8 cellular contexts compared by ENCODE assay signal in genomic region chr22:50186789-50187523, GRCh38. TPM values are rescaled to one million over a fixed set of nuclear protein-coding genes. Genes with fewer than 3 reads are reported as not detected.
DNase-seq lines count a peak whose midpoint lies in the region; ATAC-seq and TF ChIP-seq lines count a peak whose summit lies in the region.

No MANE protein-coding gene starts in this region.

- H3K4me3 ChIP-seq in GM12875 (ENCODE audit: low read depth, low read length), result peak overlapping the region; percentile 84
- H3K4me3 ChIP-seq in RWPE2 (ENCODE audit: severe bottlenecking), result peak overlapping the region; percentile 58

- H3K4me3 Mint-ChIP-seq in neural crest cell, result peak overlapping the region; percentile 90

- H3K27ac Mint-ChIP-seq in neural crest cell (ENCODE audit: unreplicated experiment), result no peak overlapping the region

- no peaks in the 10 kb centered on the region for H3K9me3 ChIP-seq in RWPE2 (ENCODE audit: severe bottlenecking)

- H3K4me1 ChIP-seq in RWPE2 (ENCODE audit: insufficient read depth, poor library complexity, severe bottlenecking), result peaks cover 22% of the 10 kb centered on the region

- no peaks in the 10 kb centered on the region for H3K36me3 Mint-ChIP-seq in neural crest cell (ENCODE audit: low read depth)

- no peaks in the 10 kb centered on the region for H3K9me3 Mint-ChIP-seq in neural crest cell

- H3K27me3 ChIP-seq in RWPE2 (ENCODE audit: insufficient read depth, poor library complexity, severe bottlenecking), result no peaks in the 10 kb centered on the region

- no peak for ATAC-seq in RWPE2 (ENCODE audit: low read depth)
- ATAC-seq in GM18498 (IDR thresholded peaks at IDR 0.05; ENCODE audit: unreplicated experiment), result no peak
- ATAC-seq in GM18858 (IDR thresholded peaks at IDR 0.05; ENCODE audit: unreplicated experiment), result no peak

- peaks cover 12% of the 10 kb centered on the region for H3K4me1 Mint-ChIP-seq in neural crest cell

- no peak for TF ChIP-seq POLR2A in erythroblast (IDR thresholded peaks at IDR 0.05; ENCODE audit: low read length)

- TF ChIP-seq CTCF in GM12875 (IDR thresholded peaks at IDR 0.05; ENCODE audit: borderline replicate concordance, insufficient read depth, low read depth, low read length), result no peak
- no peak for TF ChIP-seq CTCF in RWPE2 (IDR thresholded peaks at IDR 0.05; ENCODE audit: poor library complexity, severe bottlenecking)
- no peak for TF ChIP-seq CTCF in neural crest cell (conservative IDR thresholded peaks at IDR 0.05)

- peak overlapping the region; percentile 73 for H3K27ac ChIP-seq in RWPE2 (ENCODE audit: poor library complexity, severe bottlenecking)

- H3K36me3 ChIP-seq in RWPE2 (ENCODE audit: low read depth), result peaks cover 17% of the 10 kb centered on the region

- no peaks in the 10 kb centered on the region for H3K27me3 Mint-ChIP-seq in neural crest cell (ENCODE audit: low read depth)

- DNase-seq in RWPE2 (ENCODE audit: low spot score), result no peak
- DNase-seq in erythroblast (lab: John Stamatoyannopoulos, UW), result peak; percentile 38 to 42
- DNase-seq in neural crest cell (ENCODE audit: low read depth, low spot score), result no peak
- no peak for DNase-seq in LoVo (ENCODE audit: low spot score)
- no peak for DNase-seq in DMS79 treated with DMSO at 0.1 percent for 48 hours (lab: John Stamatoyannopoulos, UW)

RNA-seq across cellular contexts. Expression of gene TRABD, which starts 1.2 kb away (rescaled TPM):
- total RNA-seq in neural crest cell, result 45.7 and 46.9 TPM in 2 replicates

RNA-seq across cellular contexts. Expression of gene SELENOO, which starts 13.9 kb away (rescaled TPM):
- 24.3 and 24.5 TPM in 2 replicates for total RNA-seq in neural crest cell

RNA-seq across cellular contexts. Expression of gene PANX2, which starts 16.4 kb away (rescaled TPM):
- 2.5 and 3.0 TPM in 2 replicates for total RNA-seq in neural crest cell

RNA-seq across cellular contexts. Expression of gene TUBGCP6, which starts 57.9 kb away (rescaled TPM):
- 48.8 and 54.4 TPM in 2 replicates for total RNA-seq in neural crest cell

Comparison
In these comparisons a context has a peak if more than half of its experiments do, and no peak if none do; other contexts are left out.
1. DNase-seq: peak in erythroblast (2 of 2); none in RWPE2 (single experiment), neural crest cell (single experiment), LoVo (single experiment) and DMS79 treated with DMSO at 0.1 percent for 48 hours (single experiment).